ENCODE assay signal across 8 cellular contexts in the genomic region with DNA sequence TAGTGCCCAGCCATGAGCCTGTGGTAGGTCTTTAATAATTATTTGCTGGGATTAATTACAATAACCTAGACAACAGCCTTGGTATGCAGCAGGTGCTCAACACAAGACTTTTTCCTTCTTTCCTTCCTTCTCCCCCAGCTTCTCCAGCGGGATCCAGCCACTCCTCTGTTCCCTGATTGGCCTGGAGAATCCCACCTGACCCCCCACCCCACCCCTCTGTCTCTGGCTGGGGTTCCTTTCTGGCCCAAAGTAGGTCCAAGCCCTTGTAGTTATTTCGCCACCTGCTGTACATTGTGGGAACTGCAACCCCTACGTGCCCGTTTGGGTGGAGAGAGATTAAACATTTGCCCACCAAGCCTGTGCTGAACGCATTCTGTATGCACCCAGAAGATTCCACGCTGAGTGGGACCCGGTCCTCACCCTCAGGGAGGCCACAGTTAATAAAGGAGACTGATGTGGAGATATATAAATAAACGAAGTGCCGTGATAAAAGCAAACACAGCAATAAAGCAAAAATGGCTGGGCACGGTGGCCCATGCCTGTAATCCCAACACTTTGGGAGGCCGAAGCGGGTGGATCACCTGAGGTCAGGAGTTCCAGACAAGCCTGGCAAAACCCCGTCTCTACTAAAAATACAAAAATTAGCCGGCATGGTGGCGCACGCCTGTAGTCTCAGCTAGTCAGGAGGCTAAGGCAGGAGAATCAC. TPM values are rescaled to one million over a fixed set of nuclear protein-coding genes. Genes with fewer than 3 reads are reported as not detected.
DNase-seq lines count a peak whose midpoint lies in the region; ATAC-seq and TF ChIP-seq lines count a peak whose summit lies in the region.

No MANE protein-coding gene starts in this region.

- POLR2A ChIA-PET in GM10248 (lab: Yijun Ruan, JAX) = no interaction called here
- POLR2A ChIA-PET in activated naive CD8-positive, alpha-beta T cell treated with anti-CD3 and anti-CD28 coated beads, Interleukin-2, amount 10 ng/mL, durations not matched to agents 7 days and 5 days (lab: Charles Lee) = interaction anchor here (1.0 to 1.4 kb wide), 3 partner anchors 16 to 73 kb away, joined by 3 to 5 read pairs (median 3); no protein-coding TSS in a partner anchor

- peaks cover 1% of the 10 kb centered on the region for H3K36me3 Mint-ChIP-seq in activated naive CD8-positive, alpha-beta T cell treated with anti-CD3 and anti-CD28 coated beads, Interleukin-2, amount 10 ng/mL, durations not matched to agents 7 days and 5 days

- no peaks in the 10 kb centered on the region for H3K9me3 Mint-ChIP-seq in activated naive CD8-positive, alpha-beta T cell treated with anti-CD3 and anti-CD28 coated beads, Interleukin-2, amount 10 ng/mL, durations not matched to agents 7 days and 5 days

- no peaks in the 10 kb centered on the region for H3K9me3 ChIP-seq in right atrium auricular region

- H3K27ac Mint-ChIP-seq in activated naive CD8-positive, alpha-beta T cell treated with anti-CD3 and anti-CD28 coated beads, Interleukin-2, amount 10 ng/mL, durations not matched to agents 7 days and 5 days = no peak overlapping the region

- peaks cover 0 to 34% of the 10 kb centered on the region in 2 donors for H3K4me1 ChIP-seq in right atrium auricular region

- H3K4me1 Mint-ChIP-seq in activated naive CD8-positive, alpha-beta T cell treated with anti-CD3 and anti-CD28 coated beads, Interleukin-2, amount 10 ng/mL, durations not matched to agents 7 days and 5 days = peaks cover 19% of the 10 kb centered on the region

- peaks cover 3% of the 10 kb centered on the region for H3K27me3 Mint-ChIP-seq in activated naive CD8-positive, alpha-beta T cell treated with anti-CD3 and anti-CD28 coated beads, Interleukin-2, amount 10 ng/mL, durations not matched to agents 7 days and 5 days

- H3K4me3 ChIP-seq in LNCaP clone FGC (ENCODE audit: low read depth, low read length) (no peak overlapping the region), right atrium auricular region (no peak overlapping the region)

- H3K27ac ChIP-seq in right atrium auricular region = peak overlapping the region; percentile 66 to 68

- H3K4me3 Mint-ChIP-seq in activated naive CD8-positive, alpha-beta T cell treated with anti-CD3 and anti-CD28 coated beads, Interleukin-2, amount 10 ng/mL, durations not matched to agents 7 days and 5 days = no peak overlapping the region

- peak; percentile 38 for ATAC-seq in activated naive CD8-positive, alpha-beta T cell treated with anti-CD3 and anti-CD28 coated beads, Interleukin-2, amount 10 ng/mL, durations not matched to agents 7 days and 5 days (ENCODE audit: low read depth)
- ATAC-seq in HG02981 (IDR thresholded peaks at IDR 0.05; ENCODE audit: unreplicated experiment) (no peak), HG03175 (IDR thresholded peaks at IDR 0.05; ENCODE audit: unreplicated experiment) (no peak)

- peak; percentile 84 for DNase-seq in GM10248 (ENCODE audit: extremely low spot score)
- peak; percentile 30 for DNase-seq in LNCaP clone FGC (ENCODE audit: low read depth)
- DNase-seq in T follicular helper cell (ENCODE audit: low read depth) = peak; percentile 59
- peak; percentile 71 for DNase-seq in activated naive CD8-positive, alpha-beta T cell treated with anti-CD3 and anti-CD28 coated beads, Interleukin-2, amount 10 ng/mL, durations not matched to agents 7 days and 5 days
- DNase-seq in right atrium auricular region (ENCODE audit: low spot score) = peak; percentile 73
- peak; percentile 46 to 53 for DNase-seq in stimulated activated CD4-positive, alpha-beta T cell treated with anti-CD3 and anti-CD28 coated beads, Interleukin-15, amount 100 ng/mL, for 1 hour (ENCODE audit: low read depth in 1 of 2, low spot score in 1 of 2)

- H3K27me3 ChIP-seq in right atrium auricular region = no peaks in the 10 kb centered on the region

- CTCF ChIA-PET in GM10248 (lab: Yijun Ruan, JAX) = interaction anchor here (0.6 to 22.8 kb wide), 32 partner anchors 8 to 442 kb away, joined by 3 to 480 read pairs (median 5); a partner anchor contains a TSS

- TF ChIP-seq CTCF in GM10248 (IDR thresholded peaks at IDR 0.05; ENCODE audit: control extremely low read depth, extremely low read depth, low read depth, missing control alignments) (peak; percentile 88), LNCaP clone FGC (IDR thresholded peaks at IDR 0.05; ENCODE audit: control insufficient read depth, extremely low read depth, insufficient read depth) (peak; percentile 80), right atrium auricular region (IDR thresholded peaks at IDR 0.05) (peak; percentile 80 to 92)

- H3K36me3 ChIP-seq in right atrium auricular region = peaks cover 12% of the 10 kb centered on the region

RNA-seq across cellular contexts. Expression of a gene that starts 32.1 kb away (rescaled TPM):
- total RNA-seq in activated naive CD8-positive, alpha-beta T cell treated with anti-CD3 and anti-CD28 coated beads, Interleukin-2, amount 10 ng/mL, durations not matched to agents 7 days and 5 days = 100 to 1,000 TPM; 160 to 163 TPM
- total RNA-seq in right atrium auricular region = 100 to 1,000 TPM in 1 of 2 donors, 10 to 100 TPM in 1; 91.7 to 116 TPM

RNA-seq across cellular contexts. Expression of a gene that starts 37.7 kb away (rescaled TPM):
- not detected for total RNA-seq in activated naive CD8-positive, alpha-beta T cell treated with anti-CD3 and anti-CD28 coated beads, Interleukin-2, amount 10 ng/mL, durations not matched to agents 7 days and 5 days
- total RNA-seq in right atrium auricular region = 10 to 100 TPM in 1 of 2 donors, 1 to 10 TPM in 1; 5.4 to 15.1 TPM

Comparison
In these comparisons a context has a peak if more than half of its experiments do, and no peak if none do; other contexts are left out.
1. DNase-seq: peak in every context shown above with its lines; median percentile 84 in GM10248; 73 in right atrium auricular region; 71 in activated naive CD8-positive, alpha-beta T cell treated with anti-CD3 and anti-CD28 coated beads, Interleukin-2, amount 10 ng/mL, durations not matched to agents 7 days and 5 days; 59 in T follicular helper cell; 50 in stimulated activated CD4-positive, alpha-beta T cell treated with anti-CD3 and anti-CD28 coated beads, Interleukin-15, amount 100 ng/mL, for 1 hour; 30 in LNCaP clone FGC.
2. RNA of a gene that starts 37.7 kb away (total RNA-seq): 5.4 to 15.1 TPM in right atrium auricular region; not detected in activated naive CD8-positive, alpha-beta T cell treated with anti-CD3 and anti-CD28 coated beads, Interleukin-2, amount 10 ng/mL, durations not matched to agents 7 days and 5 days; every median in the first group is over 4 times any median in the second.
3. Peak in every context shown above with its lines, with median percentiles within 50 percentile points of each other: CTCF ChIP-seq.